ENCODE assay signal across 8 cellular contexts in the genomic region with DNA sequence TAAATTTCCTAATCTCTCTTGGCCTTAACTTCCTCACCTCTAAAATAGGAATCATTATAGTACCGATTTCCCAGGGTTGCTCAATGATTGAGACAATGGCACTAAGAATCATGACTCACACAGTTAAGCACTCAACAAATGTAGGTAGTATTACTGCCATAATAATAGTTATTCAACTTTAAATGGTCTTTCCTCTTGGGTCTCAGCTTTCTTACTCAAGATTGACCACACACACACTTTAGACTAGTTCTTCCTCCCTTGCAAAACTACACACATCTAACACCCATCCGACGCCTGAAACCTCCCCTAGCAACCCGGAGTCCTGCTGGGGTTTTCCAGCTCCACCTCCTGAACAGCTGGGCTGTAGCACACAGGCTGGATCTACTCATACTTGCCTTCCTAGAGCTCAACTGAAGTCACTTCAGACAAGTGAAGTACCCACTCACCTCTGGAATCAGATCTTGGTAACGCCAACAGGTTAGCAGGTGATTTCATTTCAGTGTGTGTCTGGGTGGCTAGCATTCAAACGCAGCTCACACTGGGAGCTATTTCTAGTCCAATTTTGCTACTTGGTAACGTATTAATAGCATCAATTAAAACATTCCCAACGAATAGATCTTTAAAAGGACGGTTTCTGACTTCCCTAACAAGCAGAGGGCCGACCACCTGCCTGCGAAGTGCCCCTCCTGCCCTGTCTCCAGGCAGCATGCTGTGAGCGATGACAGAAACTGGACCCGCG. TPM values are rescaled to one million over a fixed set of nuclear protein-coding genes. Genes with fewer than 3 reads are reported as not detected.
DNase-seq lines count a peak whose midpoint lies in the region; ATAC-seq, FAIRE-seq and TF ChIP-seq lines count a peak whose summit lies in the region.

No MANE protein-coding gene starts in this region.

- H3K4me1 Mint-ChIP-seq in natural killer cell treated with Interleukin-12 subunit alpha and Interleukin-12 subunit beta and Interleukin-15 and Interleukin-18, amount 100 ng/mL, for 72 hours (ENCODE audit: low read depth in 2 of 2), result peaks cover 45 to 56% of the 10 kb centered on the region in 2 donors

- H3K27ac ChIP-seq in endothelial cell of umbilical vein (ENCODE audit: insufficient read depth, low read depth, low read length) (peak overlapping the region; percentile 13), substantia nigra (ENCODE audit: low read depth, low read length, poor library complexity, severe bottlenecking) (peak overlapping the region; percentile 64)

- no peaks in the 10 kb centered on the region for H3K36me3 ChIP-seq in endothelial cell of umbilical vein (ENCODE audit: control insufficient read depth in 2 of 2, extremely low read depth in 1 of 2, insufficient read depth in 2 of 2, low read length in 2 of 2)

- H3K4me3 Mint-ChIP-seq in natural killer cell treated with Interleukin-12 subunit alpha and Interleukin-12 subunit beta and Interleukin-15 and Interleukin-18, amount 100 ng/mL, for 72 hours, result peak overlapping the region; percentile 87

- intact Hi-C loops in endothelial cell of umbilical vein (cut with micrococcal nuclease), result loop anchor here (5.0 to 10.0 kb wide), 3 partner anchors 389 to 868 kb away; a partner anchor contains a TSS

- peak overlapping the region; percentile 70 to 87 (median 84) for H3K4me3 ChIP-seq in endothelial cell of umbilical vein (replicated peaks in 1 of 3; ENCODE audit: insufficient read depth in 1 of 3, low read depth in 1 of 3, low read length in 3 of 3)

- H3K9me3 Mint-ChIP-seq in natural killer cell treated with Interleukin-12 subunit alpha and Interleukin-12 subunit beta and Interleukin-15 and Interleukin-18, amount 100 ng/mL, for 72 hours, result no peaks in the 10 kb centered on the region

- H3K9ac ChIP-seq in endothelial cell of umbilical vein (replicated peaks; ENCODE audit: extremely low read depth, insufficient read depth, low read length), result peak overlapping the region; percentile 43

- peaks cover 12% of the 10 kb centered on the region for H3K4me1 ChIP-seq in endothelial cell of umbilical vein (ENCODE audit: control insufficient read depth, extremely low read depth, insufficient read depth, low read length)

- peaks cover 25% of the 10 kb centered on the region for H3K79me2 ChIP-seq in endothelial cell of umbilical vein (ENCODE audit: control insufficient read depth, insufficient read depth, low read length)

- H3K27ac Mint-ChIP-seq in natural killer cell treated with Interleukin-12 subunit alpha and Interleukin-12 subunit beta and Interleukin-15 and Interleukin-18, amount 100 ng/mL, for 72 hours, result peak overlapping the region; percentile 82 to 92

- H3K9me1 ChIP-seq in endothelial cell of umbilical vein (replicated peaks; ENCODE audit: control insufficient read depth, extremely low read depth, insufficient read depth, low read length), result no peaks in the 10 kb centered on the region

- no peaks in the 10 kb centered on the region for H4K20me1 ChIP-seq in endothelial cell of umbilical vein (replicated peaks; ENCODE audit: control insufficient read depth, extremely low read depth, insufficient read depth, low read length)

- TSS peak; percentile 10 for BruUV-seq in endothelial cell of umbilical vein (replicated peaks; lab: Mats Ljungman, UMichigan)

- CTCF ChIA-PET in endothelial cell of umbilical vein (lab: Charles Lee), result interaction anchor here (0.8 to 1.4 kb wide), 8 partner anchors 11 to 100 kb away, joined by 3 to 5 read pairs (median 4); no protein-coding TSS in a partner anchor

- ATAC-seq in GM18517 (IDR thresholded peaks at IDR 0.05; ENCODE audit: unreplicated experiment) (peak; percentile 43), HG03025 (IDR thresholded peaks at IDR 0.05; ENCODE audit: low FRiP score, unreplicated experiment) (peak; percentile 44)
- ATAC-seq in natural killer cell treated with Interleukin-12 subunit alpha and Interleukin-12 subunit beta and Interleukin-15 and Interleukin-18, amount 100 ng/mL, for 72 hours, result peak; percentile 68 to 82

- no peak for TF ChIP-seq CTCF in AG09319 (IDR thresholded peaks at IDR 0.05; ENCODE audit: low read depth, low read length)
- no peak for TF ChIP-seq CTCF in endothelial cell of umbilical vein (IDR thresholded peaks at IDR 0.05; ENCODE audit: extremely low read depth in 1 of 2, insufficient read depth in 1 of 2, low read depth in 1 of 2, low read length in 2 of 2)

- H3K36me3 Mint-ChIP-seq in natural killer cell treated with Interleukin-12 subunit alpha and Interleukin-12 subunit beta and Interleukin-15 and Interleukin-18, amount 100 ng/mL, for 72 hours, result peaks cover 16% of the 10 kb centered on the region

- peak overlapping the region; percentile 88 for H3K4me2 ChIP-seq in endothelial cell of umbilical vein (ENCODE audit: insufficient read depth, low read length)

- POLR2A ChIA-PET in endothelial cell of umbilical vein (lab: Charles Lee), result no interaction called here

- DNase-seq in AG09319 (ENCODE audit: extremely low read depth, low read depth), result peak; percentile 45
- DNase-seq in NCI-H2171 (lab: John Stamatoyannopoulos, UW), result peak; percentile 14
- peak; percentile 29 to 41 for DNase-seq in activated CD4-positive, alpha-beta T cell treated with anti-CD3 and anti-CD28 coated beads, Interleukin-2, amount 50 U/mL, for 4 hours
- peak; percentile 68 for DNase-seq in endothelial cell of umbilical vein (ENCODE audit: low read depth, low spot score)
- DNase-seq in natural killer cell treated with Interleukin-12 subunit alpha and Interleukin-12 subunit beta and Interleukin-15 and Interleukin-18, amount 100 ng/mL, for 72 hours (ENCODE audit: low spot score), result peak; percentile 90
- DNase-seq in substantia nigra (lab: John Stamatoyannopoulos, UW), result peak in 3 of 49 donors; percentile 13 to 39 (median 21)

- TF ChIP-seq POLR2A in endothelial cell of umbilical vein (IDR thresholded peaks at IDR 0.05; ENCODE audit: low read depth, low read length), result no peak

- H3K9me3 ChIP-seq in endothelial cell of umbilical vein (replicated peaks; ENCODE audit: control insufficient read depth, insufficient read depth, low read length), result no peaks in the 10 kb centered on the region

- peak overlapping the region; percentile 75 for H2AFZ ChIP-seq in endothelial cell of umbilical vein (ENCODE audit: low read depth, low read length)

- dilution Hi-C loops in endothelial cell of umbilical vein (cut with MboI; ENCODE audit: extremely low pct_ligation_motif_present, low sequenced_read_pairs), result no loop called here

- FAIRE-seq in endothelial cell of umbilical vein (lab: Jason Lieb, UNC), result peak; percentile 67

- H3K27me3 ChIP-seq in endothelial cell of umbilical vein (ENCODE audit: control insufficient read depth in 2 of 2, insufficient read depth in 2 of 2, low read length in 2 of 2), result peaks cover 0 to 3% of the 10 kb centered on the region in 2 experiments

- peaks cover 0 to 2% of the 10 kb centered on the region in 2 donors for H3K27me3 Mint-ChIP-seq in natural killer cell treated with Interleukin-12 subunit alpha and Interleukin-12 subunit beta and Interleukin-15 and Interleukin-18, amount 100 ng/mL, for 72 hours

TF ChIP-seq in endothelial cell of umbilical vein, 7 proteins besides CTCF, POLR2A, EP300 and RAD21:
- no peak for TF ChIP-seq EZH2 (IDR thresholded peaks at IDR 0.05; ENCODE audit: borderline replicate concordance, low read depth, low read length, severe bottlenecking)
- TF ChIP-seq MYC (IDR thresholded peaks at IDR 0.05; ENCODE audit: low read depth, low read length), result no peak
- TF ChIP-seq POLR2AphosphoS5 (IDR thresholded peaks at IDR 0.05; ENCODE audit: insufficient read depth, low read depth, low read length), result no peak
- peak; percentile 62 for TF ChIP-seq JUN (IDR thresholded peaks at IDR 0.05; ENCODE audit: borderline replicate concordance, insufficient read depth, insufficient read length, low read depth)
- TF ChIP-seq FOS (IDR thresholded peaks at IDR 0.05; ENCODE audit: borderline replicate concordance, insufficient read depth, low read length), result peak; percentile 55

RNA-seq across cellular contexts. Expression of a gene that starts 1.2 kb away (rescaled TPM):
- 43.2 and 44.6 TPM in 2 replicates for total RNA-seq in endothelial cell of umbilical vein
- polyA plus RNA-seq in endothelial cell of umbilical vein, result 31.1 and 34.2 TPM in 2 replicates
- 38.9 and 44.9 TPM in 2 replicates for polyA plus RNA-seq in endothelial cell of umbilical vein (2011; cell fraction: cytosol; rRNA removed)
- 34.7 and 35.8 TPM in 2 replicates for polyA plus RNA-seq in endothelial cell of umbilical vein (2011; cell fraction: nucleus; rRNA removed)
- 60.1 and 78.8 TPM in 2 replicates for polyA plus RNA-seq in endothelial cell of umbilical vein (2012)
- polyA minus RNA-seq in endothelial cell of umbilical vein, result 74.3 and 78.8 TPM in 2 replicates
- 8.3 TPM for polyA minus RNA-seq in endothelial cell of umbilical vein (2011; cell fraction: cytosol; rRNA and poly(A)+ RNA removed)
- 23.0 and 39.3 TPM in 2 replicates for polyA minus RNA-seq in endothelial cell of umbilical vein (2011; cell fraction: nucleus; rRNA and poly(A)+ RNA removed)
- total RNA-seq in natural killer cell treated with Interleukin-12 subunit alpha and Interleukin-12 subunit beta and Interleukin-15 and Interleukin-18, amount 100 ng/mL, for 72 hours, result 100 to 1,000 TPM; 104 to 116 TPM
